Comparison of ENCODE assay signal across 8 cellular contexts in the genomic region with DNA sequence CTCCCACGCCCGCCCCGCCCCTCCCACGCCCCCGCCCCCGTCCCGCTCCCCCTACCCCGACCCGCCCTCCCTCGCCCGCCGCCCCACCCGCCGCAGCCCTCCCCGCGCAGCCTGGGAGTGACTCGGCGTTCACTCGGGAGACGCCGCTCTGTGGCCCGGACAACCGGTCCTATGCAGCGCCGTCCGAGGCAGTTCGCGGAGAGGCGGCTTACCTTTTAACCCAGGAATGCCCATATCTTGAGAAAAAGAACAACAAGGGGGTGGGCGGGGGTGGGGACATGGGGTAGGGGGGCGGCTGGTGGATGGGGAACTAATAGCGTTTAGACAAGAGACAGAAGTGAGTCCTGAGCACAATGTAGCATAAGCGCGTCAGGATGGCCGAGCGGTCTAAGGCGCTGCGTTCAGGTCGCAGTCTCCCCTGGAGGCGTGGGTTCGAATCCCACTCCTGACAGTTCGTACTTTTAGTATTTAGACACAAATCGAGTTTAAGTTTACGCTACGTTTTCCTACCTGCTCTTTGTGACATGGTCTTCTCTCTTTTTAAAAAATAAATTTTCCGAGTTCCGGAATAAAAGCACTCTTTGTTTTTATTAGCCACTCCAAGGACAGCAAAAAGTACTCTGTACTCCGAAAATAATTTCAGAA. TPM values are rescaled to one million over a fixed set of nuclear protein-coding genes. Genes with fewer than 3 reads are reported as not detected.
DNase-seq lines count a peak whose midpoint lies in the region; ATAC-seq lines count a peak whose summit lies in the region.

No MANE protein-coding gene starts in this region.

- peak overlapping the region; percentile 64 for H3K27ac ChIP-seq in CD4-positive, alpha-beta memory T cell (ENCODE audit: low read depth, low read length)
- H3K27ac ChIP-seq in mesodermal cell (ENCODE audit: low read depth, low read length, severe bottlenecking) = peak overlapping the region; percentile 91

- WGBS in mesodermal cell (ENCODE audit: insufficient coverage in 2 of 2), 2 experiments = 0 to 1% methylated on average over 14 to 19 of the region's 48 CpGs

- CTCF ChIA-PET in CD4-positive, alpha-beta memory T cell (lab: Charles Lee; ENCODE audit: partially characterized antibody) = interaction anchor here (1.1 to 3.1 kb wide), 5 partner anchors 10 to 65 kb away, joined by 3 to 8 read pairs (median 6); a partner anchor contains a TSS
- CTCF ChIA-PET in activated CD8-positive, alpha-beta memory T cell treated with anti-CD3 and anti-CD28 coated beads, Interleukin-2, amount 10 ng/mL, durations not matched to agents 7 days and 5 days (lab: Charles Lee) = interaction anchor here (1.0 to 2.8 kb wide), 7 partner anchors 17 to 179 kb away, joined by 3 to 9 read pairs (median 3); a partner anchor contains a TSS

- peak overlapping the region; percentile 82 to 99 (median 96) for H3K27ac Mint-ChIP-seq in CD4-positive, alpha-beta memory T cell
- H3K27ac Mint-ChIP-seq in activated CD8-positive, alpha-beta memory T cell treated with anti-CD3 and anti-CD28 coated beads, Interleukin-2, amount 10 ng/mL, durations not matched to agents 7 days and 5 days = peak overlapping the region; percentile 83

- peaks cover 0 to 13% of the 10 kb centered on the region in 2 donors for H3K36me3 Mint-ChIP-seq in CD4-positive, alpha-beta memory T cell
- H3K36me3 Mint-ChIP-seq in activated CD8-positive, alpha-beta memory T cell treated with anti-CD3 and anti-CD28 coated beads, Interleukin-2, amount 10 ng/mL, durations not matched to agents 7 days and 5 days = peaks cover 3% of the 10 kb centered on the region

- no peaks in the 10 kb centered on the region for H3K9me3 ChIP-seq in CD4-positive, alpha-beta memory T cell (ENCODE audit: control insufficient read depth in 1 of 2, low read length in 2 of 2)
- H3K9me3 ChIP-seq in endocrine pancreas (ENCODE audit: control insufficient read depth, low read length) (no peaks in the 10 kb centered on the region), mesodermal cell (ENCODE audit: control insufficient read depth, low read length) (no peaks in the 10 kb centered on the region)

- no peaks in the 10 kb centered on the region for H3K27me3 ChIP-seq in CD4-positive, alpha-beta memory T cell (ENCODE audit: insufficient read depth, low read length)
- no peaks in the 10 kb centered on the region for H3K27me3 ChIP-seq in endocrine pancreas (ENCODE audit: control insufficient read depth, insufficient read depth, low read length)

- H3K27me3 Mint-ChIP-seq in CD4-positive, alpha-beta memory T cell = peaks cover 1 to 2% of the 10 kb centered on the region in 2 donors
- H3K27me3 Mint-ChIP-seq in activated CD8-positive, alpha-beta memory T cell treated with anti-CD3 and anti-CD28 coated beads, Interleukin-2, amount 10 ng/mL, durations not matched to agents 7 days and 5 days = no peaks in the 10 kb centered on the region

- peak overlapping the region; percentile 64 to 69 for H3K4me3 ChIP-seq in CD4-positive, alpha-beta memory T cell (ENCODE audit: low read length in 2 of 2)
- H3K4me3 ChIP-seq in endocrine pancreas (ENCODE audit: control insufficient read depth, insufficient read depth, low read length) = peak overlapping the region; percentile 86
- peak overlapping the region; percentile 46 for H3K4me3 ChIP-seq in mesodermal cell (ENCODE audit: extremely low read depth, insufficient read depth, low read length, poor library complexity, severe bottlenecking)

- intact Hi-C loops in CD4-positive, alpha-beta memory T cell (cut with micrococcal nuclease) = loop anchor here (1.0 to 5.0 kb wide), 11 partner anchors 11 to 179 kb away; a partner anchor contains a TSS

- POLR2A ChIA-PET in CD4-positive, alpha-beta memory T cell (lab: Charles Lee; ENCODE audit: partially characterized antibody) = interaction anchor here (0.7 to 5.3 kb wide), 12 partner anchors 9 to 364 kb away, joined by 3 to 77 read pairs (median 4); a partner anchor contains a TSS

- peaks cover 0 to 8% (median 0%) of the 10 kb centered on the region in 8 donors for H3K9me3 Mint-ChIP-seq in CD4-positive, alpha-beta memory T cell
- no peaks in the 10 kb centered on the region for H3K9me3 Mint-ChIP-seq in activated CD8-positive, alpha-beta memory T cell treated with anti-CD3 and anti-CD28 coated beads, Interleukin-2, amount 10 ng/mL, durations not matched to agents 7 days and 5 days (ENCODE audit: low read depth)

- H3K4me1 ChIP-seq in CD4-positive, alpha-beta memory T cell (ENCODE audit: insufficient read depth, low read length) = peaks cover 8% of the 10 kb centered on the region
- H3K4me1 ChIP-seq in endocrine pancreas (ENCODE audit: control insufficient read depth, insufficient read depth, low read length) = no peaks in the 10 kb centered on the region
- H3K4me1 ChIP-seq in mesodermal cell (ENCODE audit: control insufficient read depth, insufficient read depth, low read length, poor library complexity, severe bottlenecking) = peaks cover 7% of the 10 kb centered on the region

- peaks cover 27 to 44% (median 30%) of the 10 kb centered on the region in 4 donors for H3K4me1 Mint-ChIP-seq in CD4-positive, alpha-beta memory T cell
- H3K4me1 Mint-ChIP-seq in activated CD8-positive, alpha-beta memory T cell treated with anti-CD3 and anti-CD28 coated beads, Interleukin-2, amount 10 ng/mL, durations not matched to agents 7 days and 5 days = peaks cover 30% of the 10 kb centered on the region

- DNase-seq in CD4-positive, alpha-beta memory T cell = peak; percentile 87 to 89 (median 88)
- DNase-seq in HK-2 (ENCODE audit: unreplicated experiment) (peak; percentile 86), NOMO-1 treated with DMSO at 0.1 percent for 48 hours (lab: John Stamatoyannopoulos, UW; ENCODE audit: unreplicated experiment) (peak; percentile 87)
- peak; percentile 90 for DNase-seq in activated CD8-positive, alpha-beta memory T cell treated with anti-CD3 and anti-CD28 coated beads, Interleukin-2, amount 10 ng/mL, durations not matched to agents 7 days and 5 days
- DNase-seq in stimulated activated CD8-positive, alpha-beta memory T cell treated with anti-CD3 and anti-CD28 coated beads, Interleukin-15, amount 100 ng/mL, for 4 hours (ENCODE audit: low read depth in 2 of 2) = peak; percentile 64 to 72

- peak overlapping the region; percentile 80 to 97 (median 92) for H3K4me3 Mint-ChIP-seq in CD4-positive, alpha-beta memory T cell
- peak overlapping the region; percentile 74 for H3K4me3 Mint-ChIP-seq in activated CD8-positive, alpha-beta memory T cell treated with anti-CD3 and anti-CD28 coated beads, Interleukin-2, amount 10 ng/mL, durations not matched to agents 7 days and 5 days

- H3K36me3 ChIP-seq in CD4-positive, alpha-beta memory T cell (ENCODE audit: insufficient read depth, low read length) = no peaks in the 10 kb centered on the region
- H3K36me3 ChIP-seq in endocrine pancreas (ENCODE audit: control insufficient read depth, insufficient read depth, low read length) = no peaks in the 10 kb centered on the region
- H3K36me3 ChIP-seq in mesodermal cell (ENCODE audit: control insufficient read depth, insufficient read depth, low read length) = no peaks in the 10 kb centered on the region

- peak; percentile 53 for ATAC-seq in GM19452 (IDR thresholded peaks at IDR 0.05; ENCODE audit: unreplicated experiment)
- ATAC-seq in activated CD8-positive, alpha-beta memory T cell treated with anti-CD3 and anti-CD28 coated beads, Interleukin-2, amount 10 ng/mL, durations not matched to agents 7 days and 5 days = peak; percentile 75

- H3K9ac ChIP-seq in endocrine pancreas (ENCODE audit: control insufficient read depth, insufficient read depth, low read length) = no peak overlapping the region

RNA-seq across cellular contexts. Expression of a gene that starts 17.2 kb away (rescaled TPM):
- 100 to 1,000 TPM; 102 to 105 TPM for total RNA-seq in CD4-positive, alpha-beta memory T cell
- polyA plus RNA-seq in CD4-positive, alpha-beta memory T cell = 100 to 1,000 TPM; 154 to 305 TPM
- 10 to 100 TPM; 75.6 to 78.4 TPM for total RNA-seq in activated CD8-positive, alpha-beta memory T cell treated with anti-CD3 and anti-CD28 coated beads, Interleukin-2, amount 10 ng/mL, durations not matched to agents 7 days and 5 days
- 67.9 TPM for polyA plus RNA-seq in mesodermal cell (2013, experiment 1 of 2)
- 65.0 TPM for polyA plus RNA-seq in mesodermal cell (2013, experiment 2 of 2)

RNA-seq across cellular contexts. Expression of a gene that starts 20.9 kb away (rescaled TPM):
- total RNA-seq in CD4-positive, alpha-beta memory T cell = not detected
- under 1 TPM in 1 of 2 donors, not detected in 1; 0.08 TPM for polyA plus RNA-seq in CD4-positive, alpha-beta memory T cell
- total RNA-seq in activated CD8-positive, alpha-beta memory T cell treated with anti-CD3 and anti-CD28 coated beads, Interleukin-2, amount 10 ng/mL, durations not matched to agents 7 days and 5 days = not detected
- not detected for polyA plus RNA-seq in mesodermal cell (2013, experiment 1 of 2)
- not detected for polyA plus RNA-seq in mesodermal cell (2013, experiment 2 of 2)

Comparison
In these comparisons a context has a peak if more than half of its experiments do, and no peak if none do; other contexts are left out.
1. Peak in every context shown above with its lines: DNase-seq, ATAC-seq, H3K4me3 ChIP-seq and H3K27ac ChIP-seq.